Comparison of ENCODE assay signal across 1 cellular context in genomic region chr9:70465904-70466303, GRCh38.
TF ChIP-seq lines count a peak whose summit lies in the region.

No MANE protein-coding gene starts in this region.

TF ChIP-seq in K562, 482 proteins besides CTCF, POLR2A, EP300 and RAD21 (continued from another document):
- TF ChIP-seq DEAF1 (CRISPR knock-in tag; IDR thresholded peaks at IDR 0.05), result no peak
- no peak for TF ChIP-seq ZNF407 (IDR thresholded peaks at IDR 0.05; ENCODE audit: low read depth)
